8 cellular contexts compared by ENCODE assay signal in the genomic region with DNA sequence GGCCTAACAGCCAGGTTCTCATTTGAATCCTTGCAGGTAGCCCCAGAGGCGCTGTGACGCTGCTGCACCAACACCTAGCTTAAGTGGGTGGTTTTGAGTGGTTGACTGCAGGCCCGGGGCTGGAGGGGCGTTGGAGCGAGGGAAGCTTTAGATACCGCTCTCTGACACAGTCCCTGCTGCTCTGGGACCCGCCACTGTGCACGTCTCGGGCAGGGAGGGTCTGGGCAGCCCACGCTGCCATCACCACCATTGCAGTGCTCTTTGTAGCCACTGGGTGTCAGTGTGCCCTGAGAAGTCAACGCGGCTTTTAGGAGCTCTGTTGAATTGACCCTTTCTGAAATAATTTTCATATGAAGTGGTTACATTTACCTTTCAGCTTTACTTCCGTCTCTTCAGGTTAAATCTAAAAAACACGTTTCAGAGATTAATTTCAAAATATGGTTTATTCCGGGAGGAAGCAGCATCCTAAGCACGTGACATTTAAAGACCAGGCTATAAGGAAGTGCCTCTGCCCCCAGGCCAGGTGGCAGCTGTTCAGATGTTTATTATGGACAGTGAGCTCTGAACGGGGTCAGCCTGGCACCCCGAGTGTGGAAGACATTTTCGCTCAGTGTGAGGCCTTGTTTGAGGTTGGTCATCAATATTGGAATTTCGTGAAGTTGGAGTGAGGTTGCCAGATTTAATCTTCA. TPM values are rescaled to one million over a fixed set of nuclear protein-coding genes. Genes with fewer than 3 reads are reported as not detected.
DNase-seq lines count a peak whose midpoint lies in the region; ATAC-seq, FAIRE-seq and TF ChIP-seq lines count a peak whose summit lies in the region.

No MANE protein-coding gene starts in this region.

- peak overlapping the region in 2 of 4 donors; percentile 4 to 69 for H3K4me3 Mint-ChIP-seq in IgD-negative memory B cell

- WGBS in prostate gland, result 25% methylated on average over 20 of the region's 20 CpGs

- TF ChIP-seq POLR2A in prostate gland (IDR thresholded peaks at IDR 0.05), result no peak

- no peaks in the 10 kb centered on the region for H3K9me3 Mint-ChIP-seq in IgD-negative memory B cell

- no peaks in the 10 kb centered on the region for H3K27me3 Mint-ChIP-seq in IgD-negative memory B cell

- peak overlapping the region; percentile 48 to 64 (median 50) for H3K27ac Mint-ChIP-seq in IgD-negative memory B cell

- peaks cover 3% of the 10 kb centered on the region for H3K36me3 Mint-ChIP-seq in IgD-negative memory B cell

- intact Hi-C loops in prostate gland (cut with DNase I), result loop anchor here (1.0 to 10.0 kb wide), 2 partner anchors 332 to 633 kb away; no protein-coding TSS in a partner anchor

- peak; percentile 86 for TF ChIP-seq CTCF in D721Med (IDR thresholded peaks at IDR 0.05; ENCODE audit: insufficient read depth, missing control alignments)
- peak; percentile 72 to 86 (median 86) for TF ChIP-seq CTCF in prostate gland (IDR thresholded peaks at IDR 0.05)

- H3K9me3 ChIP-seq in prostate gland, result no peaks in the 10 kb centered on the region

- H3K4me1 ChIP-seq in prostate gland (replicated peaks), result no peaks in the 10 kb centered on the region

- H3K4me3 ChIP-seq in prostate gland, result no peak overlapping the region

- H3K27me3 ChIP-seq in prostate gland (replicated peaks; ENCODE audit: insufficient read depth), result no peaks in the 10 kb centered on the region

- no peak overlapping the region for H3K27ac ChIP-seq in prostate gland

- peak; percentile 54 for DNase-seq in D721Med (ENCODE audit: insufficient read length, low spot score)
- peak; percentile 73 for DNase-seq in SK-MEL-5 (ENCODE audit: low read depth, low spot score)
- DNase-seq in activated naive CD4-positive, alpha-beta T cell treated with anti-CD3 and anti-CD28 coated beads, Interleukin-2, amount 50 U/mL, for 16 hours, result peak; percentile 61
- peak; percentile 50 for DNase-seq in glomerular visceral epithelial cell (ENCODE audit: extremely low spot score)
- DNase-seq in prostate gland (ENCODE audit: low spot score), result peak; percentile 20

- in situ Hi-C loops in SK-MEL-5 (cut with HindIII; ENCODE audit: low pct_unique_long_range_greater_than_20kb, low sequenced_read_pairs), result loop anchor here (25.0 kb wide), 1 partner anchor 94 kb away; no protein-coding TSS in a partner anchor

- H3K4me1 Mint-ChIP-seq in IgD-negative memory B cell, result peaks cover 25 to 33% (median 32%) of the 10 kb centered on the region in 3 donors

- FAIRE-seq in D721Med (lab: Jason Lieb, UNC), result no peak

- peaks cover 0 to 18% of the 10 kb centered on the region in 2 donors for H3K36me3 ChIP-seq in prostate gland

- no peak for ATAC-seq in HG02678 (IDR thresholded peaks at IDR 0.05; ENCODE audit: unreplicated experiment)
- no peak for ATAC-seq in GM21367 (IDR thresholded peaks at IDR 0.05; ENCODE audit: unreplicated experiment)

RNA-seq across cellular contexts. Expression of a gene that starts 30.9 kb away (rescaled TPM):
- 22.8 TPM for polyA plus RNA-seq in IgD-negative memory B cell
- total RNA-seq in SK-MEL-5 (2014; rRNA removed; shearing (Covaris generic)), result 164 and 178 TPM in 2 replicates
- 180 and 216 TPM in 2 replicates for polyA plus RNA-seq in SK-MEL-5 (2015; cell fraction: cytosol; rRNA removed)
- polyA plus RNA-seq in SK-MEL-5 (2015; cell fraction: nucleus; rRNA removed), result 37.6 and 90.4 TPM in 2 replicates
- total RNA-seq in prostate gland, result 10 to 100 TPM; 11.7 to 28.4 TPM

RNA-seq across cellular contexts. Expression of a gene that starts 38.0 kb away (rescaled TPM):
- polyA plus RNA-seq in IgD-negative memory B cell, result 79.5 TPM
- 94.8 and 103 TPM in 2 replicates for total RNA-seq in SK-MEL-5 (2014; rRNA removed; shearing (Covaris generic))
- polyA plus RNA-seq in SK-MEL-5 (2015; cell fraction: cytosol; rRNA removed), result 117 and 122 TPM in 2 replicates
- polyA plus RNA-seq in SK-MEL-5 (2015; cell fraction: nucleus; rRNA removed), result 88.2 and 98.0 TPM in 2 replicates
- total RNA-seq in prostate gland, result 10 to 100 TPM; 32.3 to 43.2 TPM

Comparison
In these comparisons a context has a peak if more than half of its experiments do, and no peak if none do; other contexts are left out.
1. DNase-seq: peak in every context shown above with its lines; median percentile 73 in SK-MEL-5; 61 in activated naive CD4-positive, alpha-beta T cell treated with anti-CD3 and anti-CD28 coated beads, Interleukin-2, amount 50 U/mL, for 16 hours; 54 in D721Med; 50 in glomerular visceral epithelial cell; 20 in prostate gland.